ENCODE assay signal across 25 cellular contexts in the genomic region with DNA sequence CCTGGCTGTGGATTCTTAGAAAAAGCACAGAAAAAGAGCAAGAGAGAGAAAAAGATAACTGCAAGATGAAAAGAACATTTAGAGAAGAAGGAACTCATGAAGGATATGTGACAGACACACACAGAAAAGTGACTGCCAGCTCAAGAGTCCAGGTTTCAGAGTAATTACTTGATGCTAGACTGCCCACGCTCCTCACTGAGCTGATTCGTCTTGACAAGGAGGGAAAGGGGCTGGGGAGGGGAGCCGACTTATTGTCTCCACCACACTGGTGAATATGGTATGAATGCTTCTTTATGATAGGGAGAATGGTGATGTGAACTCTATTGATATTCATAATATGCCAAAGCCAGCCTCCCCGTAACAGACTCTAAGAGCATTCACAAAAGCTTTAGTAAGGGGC.
"Had no signal": no experiment of that assay in that cellular context is flagged by ENCODE, and none has a peak within 500 bp of the region (broad histone marks: within the 10 kb centered on the region; RNA-seq: fewer than 3 reads in every experiment).

No MANE protein-coding gene starts in this region.

- DNase-seq: activated CD4-positive, alpha-beta T cell treated with anti-CD3 and anti-CD28 coated beads, Interleukin-2, amount 10 ng/mL, durations not matched to agents 7 days and 5 days; activated CD4-positive, CD25-positive, alpha-beta regulatory T cell treated with anti-CD3 and anti-CD28 coated beads, Interleukin-2, amount 50 U/mL, for 72 hours; activated CD8-positive, alpha-beta T cell treated with anti-CD3 and anti-CD28 coated beads for 36 hours; activated gamma-delta T cell treated with Interleukin-2 at 50 U/mL for 16 hours; aorta; brain microvascular endothelial cell; central memory CD4-positive, alpha-beta T cell; heart right ventricle; lower lobe of right lung; naive thymus-derived CD4-positive, alpha-beta T cell; pancreas; small intestine; stimulated activated CD4-positive, alpha-beta T cell treated with anti-CD3 and anti-CD28 coated beads, Interleukin-2, amount 100 ng/mL, for 24 hours; stimulated activated naive CD8-positive, alpha-beta T cell treated with anti-CD3 and anti-CD28 coated beads, Interleukin-15, amount 100 ng/mL, for 72 hours; T-cell; testis; trophoblast cell; uterus had no signal

- H3K27ac Mint-ChIP-seq: activated CD4-positive, alpha-beta T cell treated with anti-CD3 and anti-CD28 coated beads, Interleukin-2, amount 10 ng/mL, durations not matched to agents 7 days and 5 days; activated CD8-positive, alpha-beta T cell treated with anti-CD3 and anti-CD28 coated beads for 36 hours; activated naive CD4-positive, alpha-beta T cell treated with anti-CD3 and anti-CD28 coated beads, Interleukin-2, amount 50 U/mL, for 24 hours; activated T-helper 1 cell treated with anti-CD3 and anti-CD28 coated beads, Interleukin-12 subunit alpha, Interleukin-12 subunit beta, Interleukin-2, Interleukin-4 antibody, amounts not matched to agents 30 ng/mL and 10 ng/mL and 1 ng/mL, durations not matched to agents 14 hours and 24 hours and 36 hours; naive thymus-derived CD4-positive, alpha-beta T cell; stimulated activated effector memory CD8-positive, alpha-beta T cell treated with anti-CD3 and anti-CD28 coated beads, Interleukin-12 subunit alpha, Interleukin-12 subunit beta, amount 100 ng/mL, for 72 hours; stimulated activated naive CD8-positive, alpha-beta T cell treated with anti-CD3 and anti-CD28 coated beads, Interleukin-15, amount 100 ng/mL, for 72 hours; T-cell; T-helper 2 cell treated with Interferon-gamma antibody and Interleukin-4, amounts not matched to agents 5 μg/mL and 100 μg/mL, for 36 hours had no signal

- H3K27me3 Mint-ChIP-seq: activated CD4-positive, alpha-beta T cell treated with anti-CD3 and anti-CD28 coated beads, Interleukin-2, amount 10 ng/mL, durations not matched to agents 7 days and 5 days; activated CD8-positive, alpha-beta T cell treated with anti-CD3 and anti-CD28 coated beads for 36 hours; activated naive CD4-positive, alpha-beta T cell treated with anti-CD3 and anti-CD28 coated beads, Interleukin-2, amount 50 U/mL, for 24 hours; stimulated activated naive CD8-positive, alpha-beta T cell treated with anti-CD3 and anti-CD28 coated beads, Interleukin-15, amount 100 ng/mL, for 72 hours had no signal

- H3K4me1 Mint-ChIP-seq: activated CD4-positive, alpha-beta T cell treated with anti-CD3 and anti-CD28 coated beads, Interleukin-2, amount 10 ng/mL, durations not matched to agents 7 days and 5 days; activated naive CD4-positive, alpha-beta T cell treated with anti-CD3 and anti-CD28 coated beads, Interleukin-2, amount 50 U/mL, for 24 hours; naive thymus-derived CD4-positive, alpha-beta T cell; stimulated activated effector memory CD8-positive, alpha-beta T cell treated with anti-CD3 and anti-CD28 coated beads, Interleukin-12 subunit alpha, Interleukin-12 subunit beta, amount 100 ng/mL, for 72 hours; stimulated activated naive CD8-positive, alpha-beta T cell treated with anti-CD3 and anti-CD28 coated beads, Interleukin-15, amount 100 ng/mL, for 72 hours; T-cell had no signal

- H3K36me3 Mint-ChIP-seq: activated naive CD4-positive, alpha-beta T cell treated with anti-CD3 and anti-CD28 coated beads, Interleukin-2, amount 50 U/mL, for 24 hours; stimulated activated effector memory CD8-positive, alpha-beta T cell treated with anti-CD3 and anti-CD28 coated beads, Interleukin-12 subunit alpha, Interleukin-12 subunit beta, amount 100 ng/mL, for 72 hours; T-cell had no signal

- H3K4me3 Mint-ChIP-seq: activated CD4-positive, alpha-beta T cell treated with anti-CD3 and anti-CD28 coated beads, Interleukin-2, amount 10 ng/mL, durations not matched to agents 7 days and 5 days; activated CD8-positive, alpha-beta T cell treated with anti-CD3 and anti-CD28 coated beads for 36 hours; activated naive CD4-positive, alpha-beta T cell treated with anti-CD3 and anti-CD28 coated beads, Interleukin-2, amount 50 U/mL, for 24 hours; activated T-helper 1 cell treated with anti-CD3 and anti-CD28 coated beads, Interleukin-12 subunit alpha, Interleukin-12 subunit beta, Interleukin-2, Interleukin-4 antibody, amounts not matched to agents 30 ng/mL and 10 ng/mL and 1 ng/mL, durations not matched to agents 14 hours and 24 hours and 36 hours; naive thymus-derived CD4-positive, alpha-beta T cell; stimulated activated effector memory CD8-positive, alpha-beta T cell treated with anti-CD3 and anti-CD28 coated beads, Interleukin-12 subunit alpha, Interleukin-12 subunit beta, amount 100 ng/mL, for 72 hours; stimulated activated naive CD8-positive, alpha-beta T cell treated with anti-CD3 and anti-CD28 coated beads, Interleukin-15, amount 100 ng/mL, for 72 hours; T-cell; T-helper 2 cell treated with Interferon-gamma antibody and Interleukin-4, amounts not matched to agents 5 μg/mL and 100 μg/mL, for 36 hours had no signal

- H3K27ac ChIP-seq: brain microvascular endothelial cell, epithelial cell of prostate, heart right ventricle, lower lobe of right lung, pancreas, testis, uterus, VCaP had no signal

- H3K9me3 Mint-ChIP-seq: activated CD4-positive, alpha-beta T cell treated with anti-CD3 and anti-CD28 coated beads, Interleukin-2, amount 10 ng/mL, durations not matched to agents 7 days and 5 days; activated T-helper 1 cell treated with anti-CD3 and anti-CD28 coated beads, Interleukin-12 subunit alpha, Interleukin-12 subunit beta, Interleukin-2, Interleukin-4 antibody, amounts not matched to agents 30 ng/mL and 10 ng/mL and 1 ng/mL, durations not matched to agents 14 hours and 24 hours and 36 hours; T-helper 2 cell treated with Interferon-gamma antibody and Interleukin-4, amounts not matched to agents 5 μg/mL and 100 μg/mL, for 36 hours had no signal

- ATAC-seq: activated CD8-positive, alpha-beta T cell treated with anti-CD3 and anti-CD28 coated beads for 36 hours; heart right ventricle; left lobe of liver; lower lobe of right lung; naive thymus-derived CD4-positive, alpha-beta T cell; pancreas; stimulated activated effector memory CD8-positive, alpha-beta T cell treated with anti-CD3 and anti-CD28 coated beads, Interleukin-12 subunit alpha, Interleukin-12 subunit beta, amount 100 ng/mL, for 72 hours; stimulated activated naive CD8-positive, alpha-beta T cell treated with anti-CD3 and anti-CD28 coated beads, Interleukin-15, amount 100 ng/mL, for 72 hours; T-cell had no signal
